ENCODE assay signal across 18 cellular contexts in genomic region chr2:234671231-234671630, GRCh38.
A peak's percentile ranks its signal among the peaks of the same experiment; 100 is the strongest.
DNase-seq lines count a peak whose midpoint lies in the region; ATAC-seq and TF ChIP-seq lines count a peak whose summit lies in the region.
"Had no signal": no experiment of that assay in that cellular context is flagged by ENCODE, and none has a peak within 500 bp of the region (broad histone marks: within the 10 kb centered on the region; RNA-seq: fewer than 3 reads in every experiment).

No MANE protein-coding gene starts in this region.

- no peaks in the 10 kb centered on the region for H4K20me1 ChIP-seq in IMR-90 (ENCODE audit: insufficient read depth, low read length)
- H4K20me1 ChIP-seq: BLaER1 had no signal

- H3K27me3 ChIP-seq in IMR-90 (ENCODE audit: control insufficient read depth, insufficient read depth, low read length): no peaks in the 10 kb centered on the region
- H3K27me3 ChIP-seq in endodermal cell (ENCODE audit: control insufficient read depth, insufficient read depth, low read length, poor library complexity, severe bottlenecking): no peaks in the 10 kb centered on the region
- no peaks in the 10 kb centered on the region for H3K27me3 ChIP-seq in mesendoderm (ENCODE audit: insufficient read depth, low read length, poor library complexity)
- no peaks in the 10 kb centered on the region for H3K27me3 ChIP-seq in neuronal stem cell (ENCODE audit: control insufficient read depth in 3 of 3, insufficient read depth in 3 of 3, low read depth in 1 of 3, low read length in 3 of 3)
- H3K27me3 ChIP-seq in H7 (ENCODE audit: control insufficient read depth, insufficient read depth, low read length): no peaks in the 10 kb centered on the region
- H3K27me3 ChIP-seq in spleen (replicated peaks in 1 of 7): no peaks in the 10 kb centered on the region
- no peaks in the 10 kb centered on the region for H3K27me3 ChIP-seq in HAP-1 (ENCODE audit: low read depth)
- H3K27me3 ChIP-seq: BLaER1 had no signal

- CTCF ChIA-PET in IMR-90 (lab: Yijun Ruan, JAX): no interaction called here

- dilution Hi-C loops in IMR-90 (cut with HindIII; ENCODE audit: low sequenced_read_pairs, unreplicated experiment): no loop called here

- peak overlapping the region; percentile 24 to 88; a peak in 3 of 4 replicates for H4K8ac ChIP-seq in IMR-90 (ENCODE audit: low read depth in 2 of 2, low read length in 2 of 2)
- no peak overlapping the region for H4K8ac ChIP-seq in mesendoderm (ENCODE audit: low read depth, low read length)
- no peak overlapping the region for H4K8ac ChIP-seq in neuronal stem cell (ENCODE audit: low read depth, low read length)

- no peaks in the 10 kb centered on the region for H3K36me3 Mint-ChIP-seq in endodermal cell (ENCODE audit: low read depth)
- H3K36me3 Mint-ChIP-seq: CD14-positive monocyte; CD4-positive, alpha-beta memory T cell had no signal

- H2AK5ac ChIP-seq in IMR-90 (ENCODE audit: low read depth, low read length) (peak overlapping the region; percentile 96; the same call in 1 of the 2 replicates), mesendoderm (ENCODE audit: low read length) (peak overlapping the region; percentile 6), neuronal stem cell (ENCODE audit: low read depth, low read length) (peak overlapping the region; percentile 26)

- H3K14ac ChIP-seq in IMR-90 (replicated peaks; ENCODE audit: low read depth, low read length): peak overlapping the region; percentile 92
- H3K14ac ChIP-seq in neuronal stem cell (ENCODE audit: low read length): no peak overlapping the region

- H4K91ac ChIP-seq in IMR-90 (ENCODE audit: insufficient read depth, low read depth, low read length) (peak overlapping the region; percentile 96), neuronal stem cell (ENCODE audit: low read depth, low read length, poor library complexity) (no peak overlapping the region)

- WGBS in IMR-90 (ENCODE audit: extremely low coverage in 2 of 2, insufficient read length in 1 of 2), 2 experiments: no CpG with 5 or more reads among the region's 3 CpGs
- 83 to 100% methylated on average over 2 to 3 of the region's 3 CpGs for WGBS in endodermal cell (ENCODE audit: insufficient coverage in 1 of 2, insufficient read length in 1 of 2), 2 experiments
- WGBS in mesendoderm (ENCODE audit: extremely low coverage, insufficient coverage, low lambda C conversion rate): no CpG with 5 or more reads among the region's 3 CpGs
- no CpG with 5 or more reads among the region's 3 CpGs for WGBS in neuronal stem cell (ENCODE audit: extremely low coverage in 2 of 2, insufficient read length in 2 of 2, insufficient replicate concordance in 1 of 2), 2 donors
- 82 to 87% (median 83%) methylated on average over 3 of the region's 3 CpGs for WGBS in spleen, 5 donors

- TF ChIP-seq POLR2A in IMR-90 (IDR thresholded peaks at IDR 0.05; ENCODE audit: low read depth, low read length) (no peak), spleen (IDR thresholded peaks at IDR 0.05) (no peak)

- POLR2A ChIA-PET in IMR-90 (lab: Charles Lee; ENCODE audit: unreplicated experiment): no interaction called here

- H3K4me2 ChIP-seq in IMR-90 (ENCODE audit: low read depth, low read length) (no peak overlapping the region), mesendoderm (ENCODE audit: low read length) (no peak overlapping the region), neuronal stem cell (ENCODE audit: insufficient read depth, low read length, poor library complexity, severe bottlenecking) (no peak overlapping the region)
- H3K4me2 ChIP-seq: BLaER1 had no signal

- H2BK120ac ChIP-seq in IMR-90 (ENCODE audit: low read depth, low read length) (peak overlapping the region; percentile 98), mesendoderm (ENCODE audit: low read depth, low read length) (no peak overlapping the region), neuronal stem cell (ENCODE audit: low read depth, low read length) (no peak overlapping the region)

- H3K36me3 ChIP-seq in IMR-90 (ENCODE audit: control insufficient read depth, insufficient read depth, low read length) (no peaks in the 10 kb centered on the region), endodermal cell (ENCODE audit: control insufficient read depth, insufficient read depth, low read length) (no peaks in the 10 kb centered on the region), mesendoderm (ENCODE audit: control insufficient read depth, insufficient read depth, low read length) (no peaks in the 10 kb centered on the region), neuronal stem cell (replicated peaks in 1 of 2; ENCODE audit: control insufficient read depth in 2 of 2, insufficient read depth in 2 of 2, low read length in 2 of 2) (no peaks in the 10 kb centered on the region), H7 (replicated peaks; ENCODE audit: control insufficient read depth, insufficient read depth, low read length) (no peaks in the 10 kb centered on the region), spleen (no peaks in the 10 kb centered on the region), HAP-1 (replicated peaks) (no peaks in the 10 kb centered on the region)
- H3K36me3 ChIP-seq: BLaER1 had no signal

- in situ Hi-C loops in IMR-90 (cut with MboI; ENCODE audit: low sequenced_read_pairs): no loop called here
- in situ Hi-C loops in HAP-1 (cut with MboI; ENCODE audit: low sequenced_read_pairs): no loop called here

- no peak overlapping the region for H2BK12ac ChIP-seq in neuronal stem cell (ENCODE audit: low read length)

- TF ChIP-seq RAD21 in IMR-90 (IDR thresholded peaks at IDR 0.05; ENCODE audit: low read length): no peak

- H3K56ac ChIP-seq in IMR-90 (ENCODE audit: extremely low read depth, insufficient read depth, low read length) (no peak overlapping the region), mesendoderm (ENCODE audit: low read length) (no peak overlapping the region)

- H2BK15ac ChIP-seq in IMR-90 (ENCODE audit: low read depth, low read length) (peak overlapping the region; percentile 67; the same call in 2 of the 3 replicates), mesendoderm (replicated peaks; ENCODE audit: low read depth) (no peak overlapping the region), neuronal stem cell (ENCODE audit: low read length) (no peak overlapping the region)

- no peak overlapping the region for H3K9ac ChIP-seq in IMR-90 (ENCODE audit: low read depth, low read length)
- no peak overlapping the region for H3K9ac ChIP-seq in endodermal cell (ENCODE audit: extremely low read depth, low read length, poor library complexity, severe bottlenecking)
- no peak overlapping the region for H3K9ac ChIP-seq in mesendoderm (ENCODE audit: low read length)
- H3K9ac ChIP-seq in neuronal stem cell (ENCODE audit: low read depth, low read length, poor library complexity): no peak overlapping the region
- H3K9ac ChIP-seq: BLaER1 had no signal

- H3K18ac ChIP-seq in IMR-90 (ENCODE audit: low read depth, low read length) (peak overlapping the region; percentile 90), mesendoderm (ENCODE audit: low read length) (no peak overlapping the region), neuronal stem cell (ENCODE audit: low read length) (peak overlapping the region; percentile 41)

- H2AK9ac ChIP-seq in IMR-90 (replicated peaks; ENCODE audit: low read depth, low read length, poor library complexity): no peak overlapping the region

- H3K9me3 ChIP-seq in IMR-90 (ENCODE audit: control insufficient read depth, insufficient read depth, low read length): no peaks in the 10 kb centered on the region
- peaks cover 26% of the 10 kb centered on the region for H3K9me3 ChIP-seq in endodermal cell (ENCODE audit: control insufficient read depth, low read length)
- peaks cover 0 to 22% of the 10 kb centered on the region in 2 donors for H3K9me3 ChIP-seq in neuronal stem cell (replicated peaks in 1 of 2; ENCODE audit: control insufficient read depth in 2 of 2, insufficient read depth in 1 of 2, low read depth in 1 of 2, low read length in 2 of 2)
- H3K9me3 ChIP-seq in spleen: no peaks in the 10 kb centered on the region
- H3K9me3 ChIP-seq in HAP-1: no peaks in the 10 kb centered on the region
- H3K9me3 ChIP-seq: BLaER1 had no signal

- no peak for DNase-seq in IMR-90
- DNase-seq in endodermal cell: peak; percentile 26
- DNase-seq in mesendoderm: no peak
- no peak for DNase-seq in neuronal stem cell (ENCODE audit: low spot score)
- no peak for DNase-seq in NCI-H2196 treated with DMSO at 0.1 percent for 48 hours (lab: John Stamatoyannopoulos, UW; ENCODE audit: unreplicated experiment)
- no peak for DNase-seq in H7
- no peak for DNase-seq in spleen
- no peak for DNase-seq in HAP-1 (ENCODE audit: low spot score in 2 of 2)
- DNase-seq: 8988T; Calu3; CD4-positive, alpha-beta memory T cell; DMS79 treated with DMSO at 0.1 percent for 48 hours; HFFc6 had no signal

- peaks cover 17% of the 10 kb centered on the region for H3K9me3 Mint-ChIP-seq in endodermal cell
- H3K9me3 Mint-ChIP-seq: CD4-positive, alpha-beta memory T cell; HFFc6 had no signal

- H2AFZ ChIP-seq in IMR-90 (replicated peaks; ENCODE audit: low read length, poor library complexity): no peak overlapping the region
- H2AFZ ChIP-seq in neuronal stem cell (ENCODE audit: low read length): no peak overlapping the region

- H3K27ac Mint-ChIP-seq in endodermal cell: no peak overlapping the region
- H3K27ac Mint-ChIP-seq: CD14-positive monocyte; CD4-positive, alpha-beta memory T cell; HFFc6 had no signal

- H4K5ac ChIP-seq in IMR-90 (ENCODE audit: low read depth, low read length): peak overlapping the region; percentile 54
- no peak overlapping the region for H4K5ac ChIP-seq in mesendoderm (ENCODE audit: low read length)

- H3K23ac ChIP-seq in IMR-90 (ENCODE audit: low read depth, low read length) (no peak overlapping the region), mesendoderm (ENCODE audit: low read length) (no peak overlapping the region), neuronal stem cell (ENCODE audit: low read depth, low read length, poor library complexity) (no peak overlapping the region)

- no peaks in the 10 kb centered on the region for H3K79me2 ChIP-seq in mesendoderm (ENCODE audit: control insufficient read depth, insufficient read depth, low read length)

- H3K4me1 ChIP-seq in IMR-90 (ENCODE audit: control insufficient read depth, insufficient read depth, low read length) (peaks cover 41% of the 10 kb centered on the region), endodermal cell (ENCODE audit: control insufficient read depth, insufficient read depth, low read length) (peaks cover 19% of the 10 kb centered on the region), mesendoderm (ENCODE audit: control insufficient read depth, low read depth, low read length) (peaks cover 2% of the 10 kb centered on the region), neuronal stem cell (ENCODE audit: control insufficient read depth in 2 of 2, insufficient read depth in 1 of 2, low read depth in 1 of 2, low read length in 2 of 2) (peaks cover 11 to 20% of the 10 kb centered on the region in 2 donors), spleen (no peaks in the 10 kb centered on the region), HAP-1 (peaks cover 3% of the 10 kb centered on the region; the same call in 1 of the 2 replicates)
- H3K4me1 ChIP-seq: BLaER1 had no signal

- H3K79me1 ChIP-seq in IMR-90 (ENCODE audit: low read depth in 1 of 2, low read length in 2 of 2) (peaks cover 0 to 36% of the 10 kb centered on the region in 2 experiments; a peak in 2 of 4 replicates), mesendoderm (ENCODE audit: low read length) (no peaks in the 10 kb centered on the region), neuronal stem cell (ENCODE audit: low read depth, low read length) (no peaks in the 10 kb centered on the region)

- H3K27me3 Mint-ChIP-seq in endodermal cell (ENCODE audit: insufficient read depth): peaks cover 2% of the 10 kb centered on the region

- peak overlapping the region; percentile 100 for H2BK20ac ChIP-seq in IMR-90 (ENCODE audit: low read depth, low read length)

- H3K4me3 ChIP-seq in IMR-90 (ENCODE audit: insufficient read depth, low read depth, low read length) (no peak overlapping the region), endodermal cell (ENCODE audit: low read length) (no peak overlapping the region), mesendoderm (ENCODE audit: low read length) (no peak overlapping the region), neuronal stem cell (ENCODE audit: low read length in 2 of 2) (no peak overlapping the region), H7 (ENCODE audit: insufficient read depth, low read depth, low read length) (no peak overlapping the region), spleen (no peak overlapping the region), HAP-1 (no peak overlapping the region)
- H3K4me3 ChIP-seq: BLaER1, GM12878 had no signal

- H2BK5ac ChIP-seq in IMR-90 (ENCODE audit: low read depth, low read length, poor library complexity, severe bottlenecking) (no peak overlapping the region), mesendoderm (ENCODE audit: low read length) (no peak overlapping the region), neuronal stem cell (ENCODE audit: low read length) (peak overlapping the region; percentile 31)

- H3K4me1 Mint-ChIP-seq in endodermal cell: peaks cover 36% of the 10 kb centered on the region
- H3K4me1 Mint-ChIP-seq: CD14-positive monocyte; CD4-positive, alpha-beta memory T cell had no signal

- H3K9me1 ChIP-seq in IMR-90 (ENCODE audit: insufficient read depth, low read length): peaks cover 29% of the 10 kb centered on the region

- intact Hi-C loops in IMR-90 (cut with micrococcal nuclease): loop anchor here (10.0 kb wide), 1 partner anchor 314 kb away; no protein-coding TSS in a partner anchor
- intact Hi-C loops in spleen (cut with DNase I; ENCODE audit: low total_unique reads): no loop called here

- no peak overlapping the region for H3K4me3 Mint-ChIP-seq in endodermal cell
- H3K4me3 Mint-ChIP-seq: CD14-positive monocyte; CD4-positive, alpha-beta memory T cell; HFFc6 had no signal

- H3K4ac ChIP-seq in IMR-90 (ENCODE audit: low read depth, low read length) (peak overlapping the region; percentile 97), mesendoderm (ENCODE audit: low read depth, low read length) (no peak overlapping the region), neuronal stem cell (ENCODE audit: low read length) (no peak overlapping the region)

- TF ChIP-seq CTCF in IMR-90 (conservative IDR thresholded peaks at IDR 0.05; ENCODE audit: low read depth, low read length) (no peak), endodermal cell (conservative IDR thresholded peaks at IDR 0.05) (no peak), spleen (IDR thresholded peaks at IDR 0.05 in 8 of 11, conservative IDR thresholded peaks at IDR 0.05 in 3 of 11) (no peak)

- H3K27ac ChIP-seq in IMR-90 (ENCODE audit: insufficient read depth, low read length): no peak overlapping the region
- no peak overlapping the region for H3K27ac ChIP-seq in endodermal cell (ENCODE audit: low read depth, low read length)
- H3K27ac ChIP-seq in mesendoderm (ENCODE audit: low read depth, low read length): no peak overlapping the region
- no peak overlapping the region for H3K27ac ChIP-seq in neuronal stem cell (replicated peaks; ENCODE audit: low read length)
- H3K27ac ChIP-seq in spleen: no peak overlapping the region
- H3K27ac ChIP-seq: BLaER1, HL-60 had no signal

- no peak for ATAC-seq in IMR-90 (ENCODE audit: low read depth)
- ATAC-seq: GM12878, HCT116 had no signal

- no TSS peak for BruUV-seq in IMR-90 (replicated peaks; lab: Mats Ljungman, UMichigan)

Comparison
In these comparisons a context has a peak if more than half of its experiments do, and no peak if none do; other contexts are left out.
1. H2AK5ac ChIP-seq: peak in every context shown above with its lines; median percentile 96 in IMR-90; 26 in neuronal stem cell; 6 in mesendoderm.
2. H4K8ac ChIP-seq: peak in IMR-90 (2 of 2); none in mesendoderm (single experiment) and neuronal stem cell (single experiment).